9 cellular contexts compared by ENCODE assay signal in the genomic region with DNA sequence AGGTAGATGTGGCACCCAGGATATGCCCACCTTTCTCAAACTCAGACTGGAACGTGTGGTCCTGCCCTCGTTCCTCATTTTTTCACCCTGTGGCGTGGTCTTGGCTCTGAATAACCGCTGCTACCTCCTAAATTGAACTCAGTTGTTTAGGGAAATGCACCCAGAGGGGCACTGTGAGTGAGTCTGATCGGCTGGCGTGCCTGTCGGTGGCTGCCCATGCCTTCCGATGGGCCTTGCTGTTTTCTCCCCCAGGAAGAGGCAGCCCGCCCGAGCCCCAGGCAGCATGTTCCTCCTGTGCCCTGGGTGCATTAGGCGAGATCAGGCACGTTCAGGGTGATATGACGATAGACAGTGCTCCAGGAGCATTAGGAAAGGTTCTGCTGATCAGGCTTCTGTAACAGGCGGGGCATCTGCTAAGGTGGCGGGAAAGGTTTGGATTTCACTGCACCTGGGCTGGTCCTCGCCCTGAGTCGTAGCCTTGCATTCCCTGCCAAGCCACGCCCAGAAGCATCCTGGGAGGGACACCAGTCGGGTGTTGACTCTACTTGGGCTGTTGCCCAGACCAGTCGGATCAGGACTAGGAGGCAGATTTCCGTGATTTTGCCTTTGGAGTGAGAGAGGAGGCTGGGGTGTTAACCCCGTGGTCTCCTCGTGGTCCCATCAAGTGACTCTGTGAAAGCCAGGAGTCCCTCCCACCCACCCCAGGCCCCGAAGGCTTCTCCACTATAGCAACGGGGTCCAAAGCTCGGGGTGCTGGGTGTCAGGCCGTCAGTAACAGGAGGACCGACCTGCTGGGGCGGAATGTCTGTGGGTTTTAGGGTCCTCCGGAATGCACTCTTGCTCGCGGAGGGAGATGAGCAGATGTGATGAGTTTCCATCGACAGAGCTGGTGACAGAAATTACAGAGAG.
DNase-seq lines count a peak whose midpoint lies in the region; ATAC-seq, FAIRE-seq and TF ChIP-seq lines count a peak whose summit lies in the region.
"Had no signal": no experiment of that assay in that cellular context is flagged by ENCODE, and none has a peak within 500 bp of the region (broad histone marks: within the 10 kb centered on the region; RNA-seq: fewer than 3 reads in every experiment).

No MANE protein-coding gene starts in this region.

- intact Hi-C loops in endothelial cell of umbilical vein (cut with micrococcal nuclease), result loop anchor here (1.0 to 2.0 kb wide), 4 partner anchors 24 to 74 kb away; partner anchors contain the start of gene SH3BP4

- H3K9ac ChIP-seq in endothelial cell of umbilical vein (replicated peaks; ENCODE audit: extremely low read depth, insufficient read depth, low read length), result peak overlapping the region; percentile 32

- TF ChIP-seq POLR2A in endothelial cell of umbilical vein (IDR thresholded peaks at IDR 0.05; ENCODE audit: low read depth, low read length), result no peak

- H3K9me3 ChIP-seq in endothelial cell of umbilical vein (replicated peaks; ENCODE audit: control insufficient read depth, insufficient read depth, low read length), result no peaks in the 10 kb centered on the region

- DNase-seq in DMS79 (lab: John Stamatoyannopoulos, UW), result peak; percentile 57
- DNase-seq in NCI-H345 treated with DMSO at 0.1 percent for 48 hours (lab: John Stamatoyannopoulos, UW; ENCODE audit: unreplicated experiment), result peak; percentile 78
- DNase-seq in endothelial cell of umbilical vein (ENCODE audit: low read depth, low spot score), result peak; percentile 21
- peak; percentile 48 for DNase-seq in omental fat pad (ENCODE audit: low spot score)
- DNase-seq in dedifferentiated amniotic fluid mesenchymal stem cell (ENCODE audit: extremely low spot score), result no peak
- no peak for DNase-seq in inferior parietal cortex (ENCODE audit: extremely low spot score)
- DNase-seq: NCI-H1436 treated with DMSO at 0.1 percent for 48 hours had no signal

- H3K4me3 ChIP-seq in endothelial cell of umbilical vein (replicated peaks in 1 of 3; ENCODE audit: insufficient read depth in 1 of 3, low read depth in 1 of 3, low read length in 3 of 3), result no peak overlapping the region

- ATAC-seq in omental fat pad (ENCODE audit: low FRiP score) (peak; percentile 21), GM19455 (IDR thresholded peaks at IDR 0.05; ENCODE audit: unreplicated experiment) (no peak), GM19023 (IDR thresholded peaks at IDR 0.05; ENCODE audit: unreplicated experiment) (no peak)

- H3K36me3 ChIP-seq in endothelial cell of umbilical vein (ENCODE audit: control insufficient read depth in 2 of 2, extremely low read depth in 1 of 2, insufficient read depth in 2 of 2, low read length in 2 of 2), result peaks cover 0 to 3% of the 10 kb centered on the region in 2 experiments

- H3K9me1 ChIP-seq in endothelial cell of umbilical vein (replicated peaks; ENCODE audit: control insufficient read depth, extremely low read depth, insufficient read depth, low read length), result no peaks in the 10 kb centered on the region

- peak; percentile 71 for FAIRE-seq in endothelial cell of umbilical vein (lab: Jason Lieb, UNC)

- POLR2A ChIA-PET in endothelial cell of umbilical vein (lab: Charles Lee), result interaction anchor here (0.6 to 0.7 kb wide), 2 partner anchors 46 to 475 kb away, joined by 3 to 4 read pairs; no protein-coding TSS in a partner anchor

- no peaks in the 10 kb centered on the region for H4K20me1 ChIP-seq in endothelial cell of umbilical vein (replicated peaks; ENCODE audit: control insufficient read depth, extremely low read depth, insufficient read depth, low read length)

- CTCF ChIA-PET in endothelial cell of umbilical vein (lab: Charles Lee), result interaction anchor here (1.0 to 2.7 kb wide), 7 partner anchors 21 to 91 kb away, joined by 3 to 18 read pairs (median 3); no protein-coding TSS in a partner anchor

- H3K27me3 ChIP-seq in endothelial cell of umbilical vein (ENCODE audit: control insufficient read depth in 2 of 2, insufficient read depth in 2 of 2, low read length in 2 of 2), result no peaks in the 10 kb centered on the region

- H2AFZ ChIP-seq in endothelial cell of umbilical vein (ENCODE audit: low read depth, low read length), result no peak overlapping the region

- H3K4me1 ChIP-seq in endothelial cell of umbilical vein (ENCODE audit: control insufficient read depth, extremely low read depth, insufficient read depth, low read length), result peaks cover 60% of the 10 kb centered on the region

- dilution Hi-C loops in endothelial cell of umbilical vein (cut with MboI; ENCODE audit: extremely low pct_ligation_motif_present, low sequenced_read_pairs), result no loop called here

- H3K27ac ChIP-seq in endothelial cell of umbilical vein (ENCODE audit: insufficient read depth, low read depth, low read length), result peak overlapping the region; percentile 76

- peak overlapping the region; percentile 43 for H3K4me2 ChIP-seq in endothelial cell of umbilical vein (ENCODE audit: insufficient read depth, low read length)

- TF ChIP-seq CTCF in endothelial cell of umbilical vein (IDR thresholded peaks at IDR 0.05; ENCODE audit: extremely low read depth in 1 of 2, insufficient read depth in 1 of 2, low read depth in 1 of 2, low read length in 2 of 2), result no peak
- no peak for TF ChIP-seq CTCF in omental fat pad (IDR thresholded peaks at IDR 0.05)

- H3K79me2 ChIP-seq in endothelial cell of umbilical vein (ENCODE audit: control insufficient read depth, insufficient read depth, low read length), result peaks cover 87% of the 10 kb centered on the region

- BruUV-seq in endothelial cell of umbilical vein (replicated peaks; lab: Mats Ljungman, UMichigan), result TSS peak; percentile 26

TF ChIP-seq in endothelial cell of umbilical vein, 7 proteins besides CTCF, POLR2A, EP300 and RAD21:
- TF ChIP-seq JUN (IDR thresholded peaks at IDR 0.05; ENCODE audit: borderline replicate concordance, insufficient read depth, insufficient read length, low read depth) (no peak), FOS (IDR thresholded peaks at IDR 0.05; ENCODE audit: borderline replicate concordance, insufficient read depth, low read length) (no peak), MYC (IDR thresholded peaks at IDR 0.05; ENCODE audit: low read depth, low read length) (no peak), EZH2 (IDR thresholded peaks at IDR 0.05; ENCODE audit: borderline replicate concordance, low read depth, low read length, severe bottlenecking) (no peak), GATA2 (IDR thresholded peaks at IDR 0.05; ENCODE audit: insufficient read depth, insufficient read length, low read depth, low read length) (no peak), POLR2AphosphoS5 (IDR thresholded peaks at IDR 0.05; ENCODE audit: insufficient read depth, low read depth, low read length) (no peak)
- TF ChIP-seq, protein P1, sequence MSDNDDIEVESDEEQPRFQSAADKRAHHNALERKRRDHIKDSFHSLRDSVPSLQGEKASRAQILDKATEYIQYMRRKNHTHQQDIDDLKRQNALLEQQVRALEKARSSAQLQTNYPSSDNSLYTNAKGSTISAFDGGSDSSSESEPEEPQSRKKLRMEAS (IDR thresholded peaks at IDR 0.05; ENCODE audit: insufficient read depth, insufficient read length), result no peak

Comparison
In these comparisons a context has a peak if more than half of its experiments do, and no peak if none do; other contexts are left out.
1. DNase-seq: peak in DMS79 (single experiment), NCI-H345 treated with DMSO at 0.1 percent for 48 hours (single experiment), endothelial cell of umbilical vein (single experiment) and omental fat pad (single experiment); none in dedifferentiated amniotic fluid mesenchymal stem cell (single experiment) and inferior parietal cortex (single experiment).